ENCODE assay signal across 8 cellular contexts in genomic region chr9:135500525-135501260, GRCh38.
A peak's percentile ranks its signal among the peaks of the same experiment; 100 is the strongest.
DNase-seq lines count a peak whose midpoint lies in the region; ATAC-seq lines count a peak whose summit lies in the region.

Gene MRPS2, plus strand, starts transcription at chr9:135500682. Its CDS starts 29 bp downstream, at chr9:135500711.

- DNase-seq in SIG-M5 treated with dmso at 0.1 percent for 504 hours (lab: John Stamatoyannopoulos, UW; ENCODE audit: unreplicated experiment) = peak; percentile 70
- DNase-seq in SIG-M5 (lab: John Stamatoyannopoulos, UW) = no peak
- peak; percentile 89 for DNase-seq in NCI-H2196 (lab: John Stamatoyannopoulos, UW; ENCODE audit: unreplicated experiment)
- peak; percentile 87 for DNase-seq in activated CD4-positive, CD25-positive, alpha-beta regulatory T cell treated with anti-CD3 and anti-CD28 coated beads, Interleukin-2, amount 50 U/mL, for 72 hours
- peak; percentile 84 for DNase-seq in cerebellar cortex (ENCODE audit: low spot score)
- peak; percentile 53 for DNase-seq in kidney glomerular epithelial cell (lab: John Stamatoyannopoulos, UW)
- DNase-seq in stimulated activated CD4-positive, alpha-beta T cell treated with anti-CD3 and anti-CD28 coated beads, Interleukin-15, amount 100 ng/mL, for 48 hours (ENCODE audit: low read depth in 2 of 2) = peak; percentile 66 to 82

- ATAC-seq in HG03025 (IDR thresholded peaks at IDR 0.05; ENCODE audit: low FRiP score, unreplicated experiment) = peak; percentile 68
